19 cellular contexts compared by ENCODE assay signal in genomic region chr6:159299566-159299965, GRCh38.
DNase-seq lines count a peak whose midpoint lies in the region; ATAC-seq and TF ChIP-seq lines count a peak whose summit lies in the region.
"Had no signal": no experiment of that assay in that cellular context is flagged by ENCODE, and none has a peak within 500 bp of the region (broad histone marks: within the 10 kb centered on the region; RNA-seq: fewer than 3 reads in every experiment).

No MANE protein-coding gene starts in this region.

- POLR2A ChIA-PET in OCI-LY7 (lab: Charles Lee), result interaction anchor here (0.7 kb wide), 1 partner anchor 163 kb away, joined by 3 read pairs; no protein-coding TSS in a partner anchor

- DNase-seq in OCI-LY7 (ENCODE audit: low spot score), result peak; percentile 24
- no peak for DNase-seq in mesenchymal stem cell
- no peak for DNase-seq in stimulated activated effector memory CD8-positive, alpha-beta T cell treated with anti-CD3 and anti-CD28 coated beads, Interleukin-12 subunit alpha, Interleukin-12 subunit beta, amount 100 ng/mL, for 72 hours (ENCODE audit: low spot score in 2 of 2)
- no peak for DNase-seq in activated CD8-positive, alpha-beta memory T cell treated with anti-CD3 and anti-CD28 coated beads, Interleukin-2, amount 50 U/mL, for 4 hours
- DNase-seq: 8988T; ACHN; C1 segment of cervical spinal cord; Calu3; CD4-positive, alpha-beta memory T cell; COR-L47; DMS53; DMS79 treated with DMSO at 0.1 percent for 48 hours; GF-D8; HFFc6 had no signal

- peak; percentile 24 for ATAC-seq in stimulated activated effector memory CD8-positive, alpha-beta T cell treated with anti-CD3 and anti-CD28 coated beads, Interleukin-12 subunit alpha, Interleukin-12 subunit beta, amount 100 ng/mL, for 72 hours
- ATAC-seq in HG02610 (IDR thresholded peaks at IDR 0.05; ENCODE audit: unreplicated experiment) (no peak), HG03571 (IDR thresholded peaks at IDR 0.05; ENCODE audit: unreplicated experiment) (no peak)
- ATAC-seq: A549, GM23338 had no signal

- H3K4me3 ChIP-seq in OCI-LY7 (ENCODE audit: low read depth, low read length, poor library complexity, severe bottlenecking) (no peak overlapping the region), mesenchymal stem cell (ENCODE audit: insufficient read depth in 1 of 2, low read depth in 1 of 2, low read length in 2 of 2) (no peak overlapping the region)
- H3K4me3 ChIP-seq: A549, GM23338, HAP-1 had no signal

- no peak overlapping the region for H3K4ac ChIP-seq in mesenchymal stem cell (ENCODE audit: low read depth in 1 of 2, low read length in 2 of 2)

- no peak overlapping the region for H3K18ac ChIP-seq in mesenchymal stem cell (ENCODE audit: low read depth in 1 of 2, low read length in 2 of 2)

- no TSS peak for BruUV-seq in OCI-LY7 (replicated peaks; lab: Mats Ljungman, UMichigan)

- H2BK5ac ChIP-seq in mesenchymal stem cell (ENCODE audit: low read depth, low read length, poor library complexity, severe bottlenecking), result no peak overlapping the region

- no peaks in the 10 kb centered on the region for H3K27me3 ChIP-seq in mesenchymal stem cell (ENCODE audit: control insufficient read depth in 1 of 2, insufficient read depth in 1 of 2, low read length in 2 of 2)

- H3K36me3 ChIP-seq in OCI-LY7 (ENCODE audit: insufficient read depth, low read length), result no peaks in the 10 kb centered on the region
- H3K36me3 ChIP-seq in mesenchymal stem cell (ENCODE audit: control insufficient read depth in 1 of 2, insufficient read depth in 2 of 2, low read depth in 1 of 2, low read length in 2 of 2), result no peaks in the 10 kb centered on the region
- H3K36me3 ChIP-seq: HAP-1 had no signal

- H3K4me2 ChIP-seq in OCI-LY7 (ENCODE audit: low read length) (no peak overlapping the region), mesenchymal stem cell (ENCODE audit: low read length, poor library complexity, severe bottlenecking) (peak overlapping the region; percentile 17)
- H3K4me2 ChIP-seq: A549, GM23338 had no signal

- H3K27ac Mint-ChIP-seq in stimulated activated effector memory CD8-positive, alpha-beta T cell treated with anti-CD3 and anti-CD28 coated beads, Interleukin-12 subunit alpha, Interleukin-12 subunit beta, amount 100 ng/mL, for 72 hours, result no peak overlapping the region
- H3K27ac Mint-ChIP-seq: CD4-positive, alpha-beta memory T cell; GM23338; HFFc6 had no signal

- no peak overlapping the region for H3K9ac ChIP-seq in mesenchymal stem cell (ENCODE audit: low read length)

- no peak overlapping the region for H3K4me3 Mint-ChIP-seq in stimulated activated effector memory CD8-positive, alpha-beta T cell treated with anti-CD3 and anti-CD28 coated beads, Interleukin-12 subunit alpha, Interleukin-12 subunit beta, amount 100 ng/mL, for 72 hours
- H3K4me3 Mint-ChIP-seq: GM23338, HFFc6 had no signal

- no peak overlapping the region for H2AFZ ChIP-seq in OCI-LY7 (ENCODE audit: low read length)
- H2AFZ ChIP-seq in mesenchymal stem cell (ENCODE audit: low read depth, low read length), result no peak overlapping the region
- H2AFZ ChIP-seq: GM23338 had no signal

- no peak overlapping the region for H3K14ac ChIP-seq in mesenchymal stem cell (ENCODE audit: low read length in 2 of 2)

- CTCF ChIA-PET in OCI-LY7 (lab: Charles Lee; ENCODE audit: unreplicated experiment), result no interaction called here

- H3K4me1 Mint-ChIP-seq in stimulated activated effector memory CD8-positive, alpha-beta T cell treated with anti-CD3 and anti-CD28 coated beads, Interleukin-12 subunit alpha, Interleukin-12 subunit beta, amount 100 ng/mL, for 72 hours, result no peaks in the 10 kb centered on the region
- H3K4me1 Mint-ChIP-seq: CD4-positive, alpha-beta memory T cell had no signal

- no peaks in the 10 kb centered on the region for H3K79me1 ChIP-seq in mesenchymal stem cell (replicated peaks; ENCODE audit: low read length, poor library complexity, severe bottlenecking)

- no peak overlapping the region for H2AK5ac ChIP-seq in mesenchymal stem cell (ENCODE audit: low read length, severe bottlenecking)

- H2BK15ac ChIP-seq in mesenchymal stem cell (ENCODE audit: low read depth, poor library complexity, severe bottlenecking), result no peak overlapping the region

- H4K20me1 ChIP-seq in OCI-LY7 (ENCODE audit: insufficient read depth, low read length), result no peaks in the 10 kb centered on the region

- no peaks in the 10 kb centered on the region for H3K9me3 Mint-ChIP-seq in stimulated activated effector memory CD8-positive, alpha-beta T cell treated with anti-CD3 and anti-CD28 coated beads, Interleukin-12 subunit alpha, Interleukin-12 subunit beta, amount 100 ng/mL, for 72 hours

- H2BK120ac ChIP-seq in mesenchymal stem cell (ENCODE audit: low read depth, low read length), result no peak overlapping the region

- WGBS in mesenchymal stem cell, result 52% methylated on average over 2 of the region's 2 CpGs

- H2BK12ac ChIP-seq in mesenchymal stem cell (ENCODE audit: low read length in 2 of 2), result no peak overlapping the region

- no peak overlapping the region for H4K8ac ChIP-seq in mesenchymal stem cell (ENCODE audit: low read length)

- H3K79me2 ChIP-seq in OCI-LY7 (ENCODE audit: insufficient read depth, low read depth, low read length), result no peaks in the 10 kb centered on the region

- H3K9me2 ChIP-seq in OCI-LY7 (ENCODE audit: insufficient read depth, low read length), result no peaks in the 10 kb centered on the region

- H3K23ac ChIP-seq in mesenchymal stem cell (ENCODE audit: low read length in 2 of 2), result no peak overlapping the region

- TF ChIP-seq CTCF in OCI-LY7 (conservative IDR thresholded peaks at IDR 0.05; ENCODE audit: low read length), result no peak

- no peak overlapping the region for H4K91ac ChIP-seq in mesenchymal stem cell (ENCODE audit: low read length)

- H3K4me1 ChIP-seq in OCI-LY7 (ENCODE audit: insufficient read depth, low read length, poor library complexity, severe bottlenecking), result no peaks in the 10 kb centered on the region
- no peaks in the 10 kb centered on the region for H3K4me1 ChIP-seq in mesenchymal stem cell (ENCODE audit: control insufficient read depth, insufficient read depth, low read depth, low read length)
- H3K4me1 ChIP-seq: A549, HAP-1 had no signal

- intact Hi-C loops in OCI-LY7 (cut with micrococcal nuclease; ENCODE audit: unreplicated experiment), result loop anchor here (5.0 kb wide), 1 partner anchor 127 kb away; no protein-coding TSS in a partner anchor

- H3K27ac ChIP-seq in OCI-LY7 (ENCODE audit: low read depth, low read length, poor library complexity, severe bottlenecking), result no peak overlapping the region
- no peak overlapping the region for H3K27ac ChIP-seq in mesenchymal stem cell (ENCODE audit: low read length, poor library complexity, severe bottlenecking)
- H3K27ac ChIP-seq: A549 had no signal

- H3K9me3 ChIP-seq in OCI-LY7 (ENCODE audit: low read length) (no peaks in the 10 kb centered on the region), mesenchymal stem cell (ENCODE audit: control insufficient read depth, low read length) (peaks cover 6% of the 10 kb centered on the region)
- H3K9me3 ChIP-seq: A549, HAP-1 had no signal

- peaks cover 6% of the 10 kb centered on the region for H3K36me3 Mint-ChIP-seq in stimulated activated effector memory CD8-positive, alpha-beta T cell treated with anti-CD3 and anti-CD28 coated beads, Interleukin-12 subunit alpha, Interleukin-12 subunit beta, amount 100 ng/mL, for 72 hours
- H3K36me3 Mint-ChIP-seq: CD4-positive, alpha-beta memory T cell had no signal
